8 cellular contexts compared by ENCODE assay signal in the genomic region with DNA sequence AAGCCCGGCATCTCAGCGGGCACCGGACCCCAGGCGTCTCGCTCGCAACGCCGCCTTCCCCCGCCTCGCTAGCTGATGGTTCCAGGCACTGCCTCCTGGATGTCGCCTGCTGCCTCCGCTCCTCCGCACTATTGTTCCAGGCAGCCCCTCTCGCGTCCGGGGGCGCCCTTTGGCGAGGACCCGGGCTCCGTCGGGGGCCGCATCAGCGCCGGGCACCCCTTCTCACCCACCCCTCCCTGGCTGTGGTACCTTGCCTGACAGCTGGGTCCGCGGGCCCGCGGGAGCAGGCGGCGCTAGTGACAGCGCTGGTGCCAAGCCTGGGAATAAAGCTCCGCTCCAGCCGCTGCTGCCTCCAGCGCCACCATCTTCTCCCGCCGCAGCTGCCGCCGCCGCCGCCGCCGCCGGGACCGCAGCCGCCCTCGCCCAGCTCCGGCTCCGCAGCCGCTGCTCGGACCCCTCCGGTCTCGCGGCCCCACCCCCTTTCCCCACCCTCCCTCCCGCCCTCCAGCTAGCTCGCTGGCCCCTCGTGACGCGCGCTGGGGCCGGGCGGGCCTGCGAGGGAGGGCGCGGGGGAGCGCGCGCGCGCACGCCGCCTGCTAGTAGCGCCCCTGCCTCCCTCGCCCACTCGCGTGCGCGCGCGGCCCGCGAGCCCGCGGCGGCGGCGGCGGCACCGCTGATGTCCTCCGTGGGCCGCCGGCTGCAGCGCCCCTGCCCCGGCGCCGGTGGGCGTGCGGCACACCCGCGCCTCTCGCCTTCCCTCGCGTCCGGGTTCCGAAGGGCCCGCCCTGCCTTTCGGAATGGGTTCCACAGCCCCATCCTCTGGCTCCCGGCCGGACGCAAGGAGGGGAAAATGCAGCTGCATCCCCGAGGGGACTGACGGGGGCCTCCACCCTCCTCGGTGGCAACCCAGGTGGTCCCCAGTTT. TPM values are rescaled to one million over a fixed set of nuclear protein-coding genes. Genes with fewer than 3 reads are reported as not detected.
A peak's percentile ranks its signal among the peaks of the same experiment; 100 is the strongest.
DNase-seq lines count a peak whose midpoint lies in the region; ATAC-seq and TF ChIP-seq lines count a peak whose summit lies in the region.

TSS of gene APBA1 (minus strand) at position 468 of the 924 bp plus-strand sequence.

- H3K27me3 ChIP-seq in esophagus muscularis mucosa (peaks cover 0 to 3% (median 0%) of the 10 kb centered on the region in 4 donors), mucosa of stomach (ENCODE audit: control insufficient read depth, insufficient read depth, low read length) (peaks cover 26% of the 10 kb centered on the region)

- intact Hi-C loops in esophagus muscularis mucosa (cut with DNase I): loop anchor here (2.0 to 10.0 kb wide), 3 partner anchors 87 to 583 kb away; partner anchors contain the start of gene SMC5

- WGBS in esophagus muscularis mucosa: 0% methylated on average over 5 of the region's 112 CpGs

- ATAC-seq in HG03039 (IDR thresholded peaks at IDR 0.05; ENCODE audit: unreplicated experiment): peak; percentile 35

- DNase-seq in SIG-M5 treated with dmso at 0.1 percent for 504 hours (lab: John Stamatoyannopoulos, UW; ENCODE audit: unreplicated experiment) (peak; percentile 41), SIG-M5 (lab: John Stamatoyannopoulos, UW) (no peak), NCI-H345 treated with DMSO at 0.1 percent for 48 hours (lab: John Stamatoyannopoulos, UW; ENCODE audit: unreplicated experiment) (peak; percentile 50), esophagus muscularis mucosa (ENCODE audit: extremely low spot score) (no peak)
- DNase-seq in activated T-cell treated with anti-CD3 and anti-CD28 coated beads, Interleukin-2, amount 50 U/mL, for 1 hour: peak; percentile 65
- peak; percentile 32 for DNase-seq in stimulated activated naive CD4-positive, alpha-beta T cell treated with Interleukin-2 at 50 U/mL for 16 hours (lab: John Stamatoyannopoulos, UW)

- H3K4me3 ChIP-seq in esophagus muscularis mucosa (peak within 1 kb of the TSS; percentile 81 to 94 (median 87)), mucosa of stomach (ENCODE audit: low read length) (peak within 1 kb of the TSS; percentile 43)

- H3K9me3 ChIP-seq in esophagus muscularis mucosa (no peaks in the 10 kb centered on the region), mucosa of stomach (ENCODE audit: control insufficient read depth, low read length) (no peaks in the 10 kb centered on the region)

- TF ChIP-seq EP300 in esophagus muscularis mucosa (IDR thresholded peaks at IDR 0.05): no peak

- peak within 1 kb of the TSS; percentile 58 for H3K9ac ChIP-seq in mucosa of stomach (ENCODE audit: low read length)

- H3K27ac ChIP-seq in esophagus muscularis mucosa (replicated peaks in 1 of 4): peak within 1 kb of the TSS; percentile 75 to 83 (median 82)

- no peak for TF ChIP-seq POLR2A in esophagus muscularis mucosa (IDR thresholded peaks at IDR 0.05; ENCODE audit: low read depth)

- no peak for TF ChIP-seq CTCF in esophagus muscularis mucosa (IDR thresholded peaks at IDR 0.05)

- H3K4me1 ChIP-seq in esophagus muscularis mucosa (peaks cover 15 to 24% (median 23%) of the 10 kb centered on the region in 4 donors), mucosa of stomach (ENCODE audit: control insufficient read depth, insufficient read depth, low read length) (peaks cover 7% of the 10 kb centered on the region)

- H3K36me3 ChIP-seq in esophagus muscularis mucosa (no peaks in the 10 kb centered on the region), mucosa of stomach (ENCODE audit: control insufficient read depth, insufficient read depth, low read length) (no peaks in the 10 kb centered on the region)

RNA-seq across cellular contexts. Expression of gene APBA1, which starts in this region (rescaled TPM):
- 1 to 10 TPM; 3.3 to 9.7 (median 5.2) TPM for total RNA-seq in esophagus muscularis mucosa

Comparison
In these comparisons a context has a peak if more than half of its experiments do, and no peak if none do; other contexts are left out.
1. DNase-seq: peak in SIG-M5 treated with dmso at 0.1 percent for 504 hours (single experiment), NCI-H345 treated with DMSO at 0.1 percent for 48 hours (single experiment), activated T-cell treated with anti-CD3 and anti-CD28 coated beads, Interleukin-2, amount 50 U/mL, for 1 hour (single experiment) and stimulated activated naive CD4-positive, alpha-beta T cell treated with Interleukin-2 at 50 U/mL for 16 hours (single experiment); none in SIG-M5 (single experiment) and esophagus muscularis mucosa (single experiment).